ENCODE assay signal across 8 cellular contexts in genomic region chr17:63275318-63275967, GRCh38.
DNase-seq lines count a peak whose midpoint lies in the region; ATAC-seq and TF ChIP-seq lines count a peak whose summit lies in the region.

No MANE protein-coding gene starts in this region.

- DNase-seq in AG04449 (ENCODE audit: low read depth, low spot score) (peak; percentile 77), HS-5 (ENCODE audit: low read depth) (peak; percentile 95), amniotic stem cell (lab: John Stamatoyannopoulos, UW) (peak; percentile 85), left colon (no peak), NCI-H345 treated with DMSO at 0.1 percent for 48 hours (lab: John Stamatoyannopoulos, UW; ENCODE audit: unreplicated experiment) (no peak)

- POLR2A ChIA-PET in AG04449 (lab: Yijun Ruan, JAX), result no interaction called here

- no peak for TF ChIP-seq CTCF in AG04449 (IDR thresholded peaks at IDR 0.05; ENCODE audit: insufficient read depth, low read length, missing control alignments)

- peak; percentile 64 for ATAC-seq in left colon
- no peak for ATAC-seq in GM21619 (IDR thresholded peaks at IDR 0.05; ENCODE audit: unreplicated experiment)
- ATAC-seq in GM18867 (IDR thresholded peaks at IDR 0.05; ENCODE audit: unreplicated experiment), result no peak
- ATAC-seq in HG02840 (IDR thresholded peaks at IDR 0.05; ENCODE audit: low FRiP score, unreplicated experiment), result no peak

- no peak overlapping the region for H3K4me3 ChIP-seq in AG04449 (ENCODE audit: low read depth, low read length)

- CTCF ChIA-PET in AG04449 (lab: Yijun Ruan, JAX), result interaction anchor here (1.2 kb wide), 1 partner anchor 43 kb away, joined by 3 read pairs; no protein-coding TSS in a partner anchor

- intact Hi-C loops in left colon (cut with DNase I, micrococcal nuclease), result no loop called here

Comparison
In these comparisons a context has a peak if more than half of its experiments do, and no peak if none do; other contexts are left out.
1. DNase-seq: peak in AG04449 (single experiment), HS-5 (single experiment) and amniotic stem cell (single experiment); none in left colon (0 of 2) and NCI-H345 treated with DMSO at 0.1 percent for 48 hours (single experiment).